28 cellular contexts compared by ENCODE assay signal in the genomic region with DNA sequence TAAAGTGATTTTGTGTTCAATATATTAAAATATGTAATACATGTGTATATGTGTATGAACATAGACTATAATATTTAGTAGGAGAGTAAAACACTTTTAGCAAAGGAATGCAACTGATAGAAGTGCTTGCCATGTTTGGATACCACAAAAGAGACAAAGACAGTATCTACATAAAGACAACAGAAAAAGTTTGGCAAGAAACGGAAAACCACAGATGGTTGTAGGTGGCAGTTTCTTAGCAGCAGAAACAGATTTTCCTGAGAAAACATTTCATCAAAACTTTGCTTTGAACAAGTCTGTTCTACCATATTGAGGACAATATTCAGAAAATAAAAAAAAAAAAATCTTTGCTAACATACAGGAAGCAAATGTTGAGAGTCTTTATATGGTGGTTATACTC.
A peak's percentile ranks its signal among the peaks of the same experiment; 100 is the strongest.
DNase-seq lines count a peak whose midpoint lies in the region; ATAC-seq, FAIRE-seq and TF ChIP-seq lines count a peak whose summit lies in the region.
"Had no signal": no experiment of that assay in that cellular context is flagged by ENCODE, and none has a peak within 500 bp of the region (broad histone marks: within the 10 kb centered on the region; RNA-seq: fewer than 3 reads in every experiment).

No MANE protein-coding gene starts in this region.

- no peaks in the 10 kb centered on the region for H3K9me3 Mint-ChIP-seq in astrocyte (ENCODE audit: unreplicated experiment)
- peaks cover 5% of the 10 kb centered on the region for H3K9me3 Mint-ChIP-seq in activated CD8-positive, alpha-beta memory T cell treated with anti-CD3 and anti-CD28 coated beads, Interleukin-2, amount 10 ng/mL, durations not matched to agents 7 days and 5 days (ENCODE audit: low read depth)

- no peak overlapping the region for H3K4me3 Mint-ChIP-seq in astrocyte (ENCODE audit: unreplicated experiment)
- H3K4me3 Mint-ChIP-seq in activated CD8-positive, alpha-beta memory T cell treated with anti-CD3 and anti-CD28 coated beads, Interleukin-2, amount 10 ng/mL, durations not matched to agents 7 days and 5 days, result no peak overlapping the region
- H3K4me3 Mint-ChIP-seq: CD4-positive, CD25-positive, alpha-beta regulatory T cell; IgD-negative memory B cell had no signal

- peak; percentile 18 for DNase-seq in Ammon's horn (ENCODE audit: low spot score)
- DNase-seq in M059J (ENCODE audit: low read depth), result peak; percentile 6
- DNase-seq in astrocyte (ENCODE audit: low read depth), result peak; percentile 42
- DNase-seq in middle frontal gyrus (ENCODE audit: extremely low spot score, low spot score), result peak; percentile 57
- no peak for DNase-seq in DMS153 (lab: John Stamatoyannopoulos, UW)
- no peak for DNase-seq in sigmoid colon
- no peak for DNase-seq in activated CD8-positive, alpha-beta memory T cell treated with anti-CD3 and anti-CD28 coated beads, Interleukin-2, amount 10 ng/mL, durations not matched to agents 7 days and 5 days
- DNase-seq in Karpas-422, result no peak
- DNase-seq: 8988T; ACHN; CD4-positive, CD25-positive, alpha-beta regulatory T cell; EL; GDM1; HCEC 1CT; Kasumi-1; NCI-H1048; NCI-H1417; NCI-H1694; NCI-H2081; NCI-H2227 treated with DMSO at 0.1 percent for 48 hours; NCI-H526 treated with DMSO at 0.1 percent for 48 hours; SK-N-SH had no signal

- TF ChIP-seq EP300 in sigmoid colon (IDR thresholded peaks at IDR 0.05), result no peak

- intact Hi-C loops in sigmoid colon (cut with DNase I), result no loop called here

- TF ChIP-seq CTCF in astrocyte (IDR thresholded peaks at IDR 0.05; ENCODE audit: insufficient read depth, low read depth, low read length) (no peak), sigmoid colon (IDR thresholded peaks at IDR 0.05) (no peak)

- WGBS in sigmoid colon, 2 donors, result 84 to 92% methylated on average over 1 of the region's 1 CpG

- no peaks in the 10 kb centered on the region for H3K9me2 ChIP-seq in Karpas-422 (replicated peaks; ENCODE audit: insufficient read depth, low read length)
- H3K9me2 ChIP-seq: SK-N-SH had no signal

- ATAC-seq in activated CD8-positive, alpha-beta memory T cell treated with anti-CD3 and anti-CD28 coated beads, Interleukin-2, amount 10 ng/mL, durations not matched to agents 7 days and 5 days, result no peak
- ATAC-seq: GM12878 had no signal

- H4K20me1 ChIP-seq in astrocyte (ENCODE audit: insufficient read depth, low read length) (no peaks in the 10 kb centered on the region), Karpas-422 (ENCODE audit: insufficient read depth, low read depth, low read length) (no peaks in the 10 kb centered on the region)
- H4K20me1 ChIP-seq: BLaER1 had no signal

- H3K27ac ChIP-seq in astrocyte (ENCODE audit: low read depth, low read length) (no peak overlapping the region), sigmoid colon (no peak overlapping the region), Karpas-422 (ENCODE audit: low read length) (no peak overlapping the region)
- H3K27ac ChIP-seq: BLaER1, HL-60 had no signal

- H3K36me3 Mint-ChIP-seq in astrocyte (ENCODE audit: low read depth, unreplicated experiment), result no peaks in the 10 kb centered on the region
- no peaks in the 10 kb centered on the region for H3K36me3 Mint-ChIP-seq in activated CD8-positive, alpha-beta memory T cell treated with anti-CD3 and anti-CD28 coated beads, Interleukin-2, amount 10 ng/mL, durations not matched to agents 7 days and 5 days
- H3K36me3 Mint-ChIP-seq: CD4-positive, CD25-positive, alpha-beta regulatory T cell; IgD-negative memory B cell had no signal

- H2AFZ ChIP-seq in astrocyte (ENCODE audit: low read depth, low read length) (no peak overlapping the region), Karpas-422 (ENCODE audit: low read length) (no peak overlapping the region)

- CTCF ChIA-PET in activated CD8-positive, alpha-beta memory T cell treated with anti-CD3 and anti-CD28 coated beads, Interleukin-2, amount 10 ng/mL, durations not matched to agents 7 days and 5 days (lab: Charles Lee), result no interaction called here

- H3K4me1 Mint-ChIP-seq in astrocyte (ENCODE audit: low read depth, unreplicated experiment), result no peaks in the 10 kb centered on the region
- H3K4me1 Mint-ChIP-seq in activated CD8-positive, alpha-beta memory T cell treated with anti-CD3 and anti-CD28 coated beads, Interleukin-2, amount 10 ng/mL, durations not matched to agents 7 days and 5 days, result no peaks in the 10 kb centered on the region
- H3K4me1 Mint-ChIP-seq: CD4-positive, CD25-positive, alpha-beta regulatory T cell; IgD-negative memory B cell had no signal

- H3K9ac ChIP-seq in astrocyte (ENCODE audit: low read length), result no peak overlapping the region
- H3K9ac ChIP-seq in Karpas-422 (ENCODE audit: low read length), result no peak overlapping the region
- H3K9ac ChIP-seq: BLaER1, SK-N-SH had no signal

- H3K9me3 ChIP-seq in astrocyte (ENCODE audit: insufficient read depth, low read depth, low read length) (no peaks in the 10 kb centered on the region), sigmoid colon (peaks cover 0 to 4% (median 0%) of the 10 kb centered on the region in 4 donors), Karpas-422 (ENCODE audit: low read length) (no peaks in the 10 kb centered on the region)
- H3K9me3 ChIP-seq: BLaER1, SK-N-SH had no signal

- no peaks in the 10 kb centered on the region for H3K79me2 ChIP-seq in astrocyte (ENCODE audit: insufficient read depth, low read length)
- no peaks in the 10 kb centered on the region for H3K79me2 ChIP-seq in Karpas-422 (ENCODE audit: low read length)

- no peaks in the 10 kb centered on the region for H3K36me3 ChIP-seq in astrocyte (ENCODE audit: insufficient read depth, low read length)
- no peaks in the 10 kb centered on the region for H3K36me3 ChIP-seq in sigmoid colon
- no peaks in the 10 kb centered on the region for H3K36me3 ChIP-seq in Karpas-422 (ENCODE audit: insufficient read depth, low read length)
- H3K36me3 ChIP-seq: BLaER1 had no signal

- no peaks in the 10 kb centered on the region for H3K27me3 Mint-ChIP-seq in astrocyte (ENCODE audit: low read depth, unreplicated experiment)
- H3K27me3 Mint-ChIP-seq in activated CD8-positive, alpha-beta memory T cell treated with anti-CD3 and anti-CD28 coated beads, Interleukin-2, amount 10 ng/mL, durations not matched to agents 7 days and 5 days, result no peaks in the 10 kb centered on the region
- H3K27me3 Mint-ChIP-seq: CD4-positive, CD25-positive, alpha-beta regulatory T cell; IgD-negative memory B cell had no signal

- FAIRE-seq in astrocyte (lab: Jason Lieb, UNC), result no peak
- FAIRE-seq: GM12878, H1, RCC 7860 had no signal

- H3K27ac Mint-ChIP-seq in astrocyte (ENCODE audit: unreplicated experiment), result no peak overlapping the region
- H3K27ac Mint-ChIP-seq in activated CD8-positive, alpha-beta memory T cell treated with anti-CD3 and anti-CD28 coated beads, Interleukin-2, amount 10 ng/mL, durations not matched to agents 7 days and 5 days, result no peak overlapping the region
- H3K27ac Mint-ChIP-seq: CD4-positive, CD25-positive, alpha-beta regulatory T cell; IgD-negative memory B cell had no signal

- H3K27me3 ChIP-seq in astrocyte (ENCODE audit: insufficient read depth, low read length) (no peaks in the 10 kb centered on the region), sigmoid colon (no peaks in the 10 kb centered on the region), Karpas-422 (ENCODE audit: low read length) (no peaks in the 10 kb centered on the region)
- H3K27me3 ChIP-seq: BLaER1 had no signal

- H3K4me2 ChIP-seq in astrocyte (ENCODE audit: low read length), result no peak overlapping the region
- H3K4me2 ChIP-seq in Karpas-422 (ENCODE audit: low read depth, low read length, poor library complexity, severe bottlenecking), result no peak overlapping the region
- H3K4me2 ChIP-seq: BLaER1, SK-N-SH had no signal

- no peak for TF ChIP-seq POLR2A in sigmoid colon (IDR thresholded peaks at IDR 0.05)

- no peak overlapping the region for H3K4me3 ChIP-seq in astrocyte (ENCODE audit: insufficient read depth, low read depth, low read length)
- no peak overlapping the region for H3K4me3 ChIP-seq in sigmoid colon
- no peak overlapping the region for H3K4me3 ChIP-seq in Karpas-422 (ENCODE audit: low read length)
- H3K4me3 ChIP-seq: BLaER1, GM12878 had no signal

- H3K4me1 ChIP-seq in astrocyte (ENCODE audit: insufficient read depth, low read length) (no peaks in the 10 kb centered on the region), sigmoid colon (no peaks in the 10 kb centered on the region), Karpas-422 (ENCODE audit: low read length) (no peaks in the 10 kb centered on the region)
- H3K4me1 ChIP-seq: BLaER1 had no signal

Comparison
In these comparisons a context has a peak if more than half of its experiments do, and no peak if none do; other contexts are left out.
1. DNase-seq: peak in Ammon's horn (single experiment), M059J (single experiment), astrocyte (single experiment) and middle frontal gyrus (single experiment); none in DMS153 (single experiment), sigmoid colon (single experiment), activated CD8-positive, alpha-beta memory T cell treated with anti-CD3 and anti-CD28 coated beads, Interleukin-2, amount 10 ng/mL, durations not matched to agents 7 days and 5 days (single experiment) and Karpas-422 (single experiment).